Comparison of ENCODE assay signal across 1 cellular context in the genomic region with DNA sequence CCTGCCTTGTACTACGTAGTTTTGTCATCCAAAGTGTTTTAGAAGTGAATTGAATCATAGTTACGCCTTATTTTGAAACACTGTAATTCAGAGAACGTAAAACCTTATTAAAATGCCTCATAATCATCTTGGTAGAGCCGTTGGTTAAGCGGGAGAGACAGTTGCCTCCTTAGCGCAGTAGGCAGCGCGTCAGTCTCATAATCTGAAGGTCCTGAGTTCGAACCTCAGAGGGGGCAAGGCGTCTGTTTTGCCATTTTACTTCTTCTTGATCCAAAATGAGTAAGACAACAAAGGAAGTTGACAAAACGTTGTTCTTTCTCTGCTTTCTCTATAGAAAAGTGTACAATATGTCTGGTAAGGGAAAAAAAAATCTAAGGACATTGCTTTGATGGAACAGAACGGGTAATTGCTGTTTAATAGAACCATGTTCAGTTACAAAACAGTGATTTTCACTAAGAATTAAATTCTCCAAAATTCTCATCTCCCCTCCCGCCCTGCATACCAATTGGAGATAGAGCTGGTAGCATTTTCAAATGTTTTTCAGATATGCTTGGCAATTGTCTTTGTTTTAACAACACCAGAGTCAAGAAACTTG.
TF ChIP-seq lines count a peak whose summit lies in the region.

No MANE protein-coding gene starts in this region.

TF ChIP-seq in HepG2, 621 proteins besides CTCF, POLR2A, EP300 and RAD21 (continued from another document and continues in another):
- TF ChIP-seq, protein P1, sequence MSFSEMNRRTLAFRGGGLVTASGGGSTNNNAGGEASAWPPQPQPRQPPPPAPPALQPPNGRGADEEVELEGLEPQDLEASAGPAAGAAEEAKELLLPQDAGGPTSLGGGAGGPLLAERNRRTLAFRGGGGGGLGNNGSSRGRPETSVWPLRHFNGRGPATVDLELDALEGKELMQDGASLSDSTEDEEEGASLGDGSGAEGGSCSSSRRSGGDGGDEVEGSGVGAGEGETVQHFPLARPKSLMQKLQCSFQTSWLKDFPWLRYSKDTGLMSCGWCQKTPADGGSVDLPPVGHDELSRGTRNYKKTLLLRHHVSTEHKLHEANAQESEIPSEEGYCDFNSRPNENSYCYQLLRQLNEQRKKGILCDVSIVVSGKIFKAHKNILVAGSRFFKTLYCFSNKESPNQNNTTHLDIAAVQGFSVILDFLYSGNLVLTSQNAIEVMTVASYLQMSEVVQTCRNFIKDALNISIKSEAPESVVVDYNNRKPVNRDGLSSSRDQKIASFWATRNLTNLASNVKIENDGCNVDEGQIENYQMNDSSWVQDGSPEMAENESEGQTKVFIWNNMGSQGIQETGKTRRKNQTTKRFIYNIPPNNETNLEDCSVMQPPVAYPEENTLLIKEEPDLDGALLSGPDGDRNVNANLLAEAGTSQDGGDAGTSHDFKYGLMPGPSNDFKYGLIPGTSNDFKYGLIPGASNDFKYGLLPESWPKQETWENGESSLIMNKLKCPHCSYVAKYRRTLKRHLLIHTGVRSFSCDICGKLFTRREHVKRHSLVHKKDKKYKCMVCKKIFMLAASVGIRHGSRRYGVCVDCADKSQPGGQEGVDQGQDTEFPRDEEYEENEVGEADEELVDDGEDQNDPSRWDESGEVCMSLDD (CRISPR knock-in tag; IDR thresholded peaks at IDR 0.05; ENCODE audit: borderline replicate concordance): no peak
- TF ChIP-seq GABPA (IDR thresholded peaks at IDR 0.05; ENCODE audit: low read depth, low read length): no peak
- TF ChIP-seq GABPA (CRISPR knock-in tag; IDR thresholded peaks at IDR 0.05; ENCODE audit: low read depth): peak; percentile 54; the same call in 1 of the 2 replicates
- no peak for TF ChIP-seq ZNF570 (CRISPR knock-in tag; IDR thresholded peaks at IDR 0.05; ENCODE audit: borderline replicate concordance)
- TF ChIP-seq RFX1 (IDR thresholded peaks at IDR 0.05): no peak
- no peak for TF ChIP-seq ZNF605 (CRISPR knock-in tag; IDR thresholded peaks at IDR 0.05)
- TF ChIP-seq, protein P2, sequence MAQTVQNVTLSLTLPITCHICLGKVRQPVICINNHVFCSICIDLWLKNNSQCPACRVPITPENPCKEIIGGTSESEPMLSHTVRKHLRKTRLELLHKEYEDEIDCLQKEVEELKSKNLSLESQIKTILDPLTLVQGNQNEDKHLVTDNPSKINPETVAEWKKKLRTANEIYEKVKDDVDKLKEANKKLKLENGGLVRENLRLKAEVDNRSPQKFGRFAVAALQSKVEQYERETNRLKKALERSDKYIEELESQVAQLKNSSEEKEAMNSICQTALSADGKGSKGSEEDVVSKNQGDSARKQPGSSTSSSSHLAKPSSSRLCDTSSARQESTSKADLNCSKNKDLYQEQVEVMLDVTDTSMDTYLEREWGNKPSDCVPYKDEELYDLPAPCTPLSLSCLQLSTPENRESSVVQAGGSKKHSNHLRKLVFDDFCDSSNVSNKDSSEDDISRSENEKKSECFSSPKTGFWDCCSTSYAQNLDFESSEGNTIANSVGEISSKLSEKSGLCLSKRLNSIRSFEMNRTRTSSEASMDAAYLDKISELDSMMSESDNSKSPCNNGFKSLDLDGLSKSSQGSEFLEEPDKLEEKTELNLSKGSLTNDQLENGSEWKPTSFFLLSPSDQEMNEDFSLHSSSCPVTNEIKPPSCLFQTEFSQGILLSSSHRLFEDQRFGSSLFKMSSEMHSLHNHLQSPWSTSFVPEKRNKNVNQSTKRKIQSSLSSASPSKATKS (CRISPR knock-in tag; IDR thresholded peaks at IDR 0.05): no peak
- TF ChIP-seq, protein P3, sequence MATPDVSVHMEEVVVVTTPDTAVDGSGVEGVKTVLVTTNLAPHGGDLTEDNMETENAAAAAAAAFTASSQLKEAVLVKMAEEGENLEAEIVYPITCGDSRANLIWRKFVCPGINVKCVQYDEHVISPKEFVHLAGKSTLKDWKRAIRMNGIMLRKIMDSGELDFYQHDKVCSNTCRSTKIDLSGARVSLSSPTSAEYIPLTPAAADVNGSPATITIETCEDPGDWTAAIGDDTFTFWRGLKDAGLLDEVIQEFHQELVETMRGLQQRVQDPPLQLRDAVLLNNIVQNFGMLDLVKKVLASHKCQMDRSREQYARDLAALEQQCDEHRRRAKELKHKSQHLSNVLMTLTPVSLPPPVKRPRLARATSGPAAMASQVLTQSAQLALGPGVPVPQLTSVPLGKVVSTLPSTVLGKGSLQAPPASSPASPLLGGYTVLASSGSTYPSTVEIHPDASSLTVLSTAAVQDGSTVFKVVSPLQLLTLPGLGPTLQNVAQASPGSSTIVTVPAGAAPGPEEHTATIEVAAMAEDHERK (CRISPR knock-in tag; IDR thresholded peaks at IDR 0.05; ENCODE audit: low read depth): no peak
- no peak for TF ChIP-seq NCOA5 (CRISPR knock-in tag; IDR thresholded peaks at IDR 0.05)
- TF ChIP-seq RFX3 (CRISPR knock-in tag; IDR thresholded peaks at IDR 0.05): no peak
- TF ChIP-seq HHEX (CRISPR knock-in tag; IDR thresholded peaks at IDR 0.05): no peak
- peak; percentile 93 for TF ChIP-seq MIER3 (CRISPR knock-in tag; IDR thresholded peaks at IDR 0.05; ENCODE audit: borderline replicate concordance)
- no peak for TF ChIP-seq KLF13 (CRISPR knock-in tag; IDR thresholded peaks at IDR 0.05)
- TF ChIP-seq, protein P4, sequence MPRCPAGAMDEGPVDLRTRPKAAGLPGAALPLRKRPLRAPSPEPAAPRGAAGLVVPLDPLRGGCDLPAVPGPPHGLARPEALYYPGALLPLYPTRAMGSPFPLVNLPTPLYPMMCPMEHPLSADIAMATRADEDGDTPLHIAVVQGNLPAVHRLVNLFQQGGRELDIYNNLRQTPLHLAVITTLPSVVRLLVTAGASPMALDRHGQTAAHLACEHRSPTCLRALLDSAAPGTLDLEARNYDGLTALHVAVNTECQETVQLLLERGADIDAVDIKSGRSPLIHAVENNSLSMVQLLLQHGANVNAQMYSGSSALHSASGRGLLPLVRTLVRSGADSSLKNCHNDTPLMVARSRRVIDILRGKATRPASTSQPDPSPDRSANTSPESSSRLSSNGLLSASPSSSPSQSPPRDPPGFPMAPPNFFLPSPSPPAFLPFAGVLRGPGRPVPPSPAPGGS (CRISPR knock-in tag; IDR thresholded peaks at IDR 0.05): no peak
- TF ChIP-seq, protein P5, sequence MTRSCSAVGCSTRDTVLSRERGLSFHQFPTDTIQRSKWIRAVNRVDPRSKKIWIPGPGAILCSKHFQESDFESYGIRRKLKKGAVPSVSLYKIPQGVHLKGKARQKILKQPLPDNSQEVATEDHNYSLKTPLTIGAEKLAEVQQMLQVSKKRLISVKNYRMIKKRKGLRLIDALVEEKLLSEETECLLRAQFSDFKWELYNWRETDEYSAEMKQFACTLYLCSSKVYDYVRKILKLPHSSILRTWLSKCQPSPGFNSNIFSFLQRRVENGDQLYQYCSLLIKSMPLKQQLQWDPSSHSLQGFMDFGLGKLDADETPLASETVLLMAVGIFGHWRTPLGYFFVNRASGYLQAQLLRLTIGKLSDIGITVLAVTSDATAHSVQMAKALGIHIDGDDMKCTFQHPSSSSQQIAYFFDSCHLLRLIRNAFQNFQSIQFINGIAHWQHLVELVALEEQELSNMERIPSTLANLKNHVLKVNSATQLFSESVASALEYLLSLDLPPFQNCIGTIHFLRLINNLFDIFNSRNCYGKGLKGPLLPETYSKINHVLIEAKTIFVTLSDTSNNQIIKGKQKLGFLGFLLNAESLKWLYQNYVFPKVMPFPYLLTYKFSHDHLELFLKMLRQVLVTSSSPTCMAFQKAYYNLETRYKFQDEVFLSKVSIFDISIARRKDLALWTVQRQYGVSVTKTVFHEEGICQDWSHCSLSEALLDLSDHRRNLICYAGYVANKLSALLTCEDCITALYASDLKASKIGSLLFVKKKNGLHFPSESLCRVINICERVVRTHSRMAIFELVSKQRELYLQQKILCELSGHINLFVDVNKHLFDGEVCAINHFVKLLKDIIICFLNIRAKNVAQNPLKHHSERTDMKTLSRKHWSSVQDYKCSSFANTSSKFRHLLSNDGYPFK (CRISPR knock-in tag; IDR thresholded peaks at IDR 0.05; ENCODE audit: borderline replicate concordance): no peak
- TF ChIP-seq, protein P6, sequence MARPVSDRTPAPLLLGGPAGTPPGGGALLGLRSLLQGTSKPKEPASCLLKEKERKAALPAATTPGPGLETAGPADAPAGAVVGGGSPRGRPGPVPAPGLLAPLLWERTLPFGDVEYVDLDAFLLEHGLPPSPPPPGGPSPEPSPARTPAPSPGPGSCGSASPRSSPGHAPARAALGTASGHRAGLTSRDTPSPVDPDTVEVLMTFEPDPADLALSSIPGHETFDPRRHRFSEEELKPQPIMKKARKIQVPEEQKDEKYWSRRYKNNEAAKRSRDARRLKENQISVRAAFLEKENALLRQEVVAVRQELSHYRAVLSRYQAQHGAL (CRISPR knock-in tag; IDR thresholded peaks at IDR 0.05; ENCODE audit: not compliant biosample characterization): no peak
- TF ChIP-seq NR2F2 (IDR thresholded peaks at IDR 0.05; ENCODE audit: borderline replicate concordance, low read depth): peak; percentile 53; the same call in 1 of the 2 replicates
- TF ChIP-seq, protein P7, sequence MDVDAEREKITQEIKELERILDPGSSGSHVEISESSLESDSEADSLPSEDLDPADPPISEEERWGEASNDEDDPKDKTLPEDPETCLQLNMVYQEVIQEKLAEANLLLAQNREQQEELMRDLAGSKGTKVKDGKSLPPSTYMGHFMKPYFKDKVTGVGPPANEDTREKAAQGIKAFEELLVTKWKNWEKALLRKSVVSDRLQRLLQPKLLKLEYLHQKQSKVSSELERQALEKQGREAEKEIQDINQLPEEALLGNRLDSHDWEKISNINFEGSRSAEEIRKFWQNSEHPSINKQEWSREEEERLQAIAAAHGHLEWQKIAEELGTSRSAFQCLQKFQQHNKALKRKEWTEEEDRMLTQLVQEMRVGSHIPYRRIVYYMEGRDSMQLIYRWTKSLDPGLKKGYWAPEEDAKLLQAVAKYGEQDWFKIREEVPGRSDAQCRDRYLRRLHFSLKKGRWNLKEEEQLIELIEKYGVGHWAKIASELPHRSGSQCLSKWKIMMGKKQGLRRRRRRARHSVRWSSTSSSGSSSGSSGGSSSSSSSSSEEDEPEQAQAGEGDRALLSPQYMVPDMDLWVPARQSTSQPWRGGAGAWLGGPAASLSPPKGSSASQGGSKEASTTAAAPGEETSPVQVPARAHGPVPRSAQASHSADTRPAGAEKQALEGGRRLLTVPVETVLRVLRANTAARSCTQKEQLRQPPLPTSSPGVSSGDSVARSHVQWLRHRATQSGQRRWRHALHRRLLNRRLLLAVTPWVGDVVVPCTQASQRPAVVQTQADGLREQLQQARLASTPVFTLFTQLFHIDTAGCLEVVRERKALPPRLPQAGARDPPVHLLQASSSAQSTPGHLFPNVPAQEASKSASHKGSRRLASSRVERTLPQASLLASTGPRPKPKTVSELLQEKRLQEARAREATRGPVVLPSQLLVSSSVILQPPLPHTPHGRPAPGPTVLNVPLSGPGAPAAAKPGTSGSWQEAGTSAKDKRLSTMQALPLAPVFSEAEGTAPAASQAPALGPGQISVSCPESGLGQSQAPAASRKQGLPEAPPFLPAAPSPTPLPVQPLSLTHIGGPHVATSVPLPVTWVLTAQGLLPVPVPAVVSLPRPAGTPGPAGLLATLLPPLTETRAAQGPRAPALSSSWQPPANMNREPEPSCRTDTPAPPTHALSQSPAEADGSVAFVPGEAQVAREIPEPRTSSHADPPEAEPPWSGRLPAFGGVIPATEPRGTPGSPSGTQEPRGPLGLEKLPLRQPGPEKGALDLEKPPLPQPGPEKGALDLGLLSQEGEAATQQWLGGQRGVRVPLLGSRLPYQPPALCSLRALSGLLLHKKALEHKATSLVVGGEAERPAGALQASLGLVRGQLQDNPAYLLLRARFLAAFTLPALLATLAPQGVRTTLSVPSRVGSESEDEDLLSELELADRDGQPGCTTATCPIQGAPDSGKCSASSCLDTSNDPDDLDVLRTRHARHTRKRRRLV (CRISPR knock-in tag; IDR thresholded peaks at IDR 0.05): no peak
- TF ChIP-seq ZNF772 (CRISPR knock-in tag; IDR thresholded peaks at IDR 0.05): no peak
- no peak for TF ChIP-seq ONECUT2 (CRISPR knock-in tag; IDR thresholded peaks at IDR 0.05)
- TF ChIP-seq, protein P8, sequence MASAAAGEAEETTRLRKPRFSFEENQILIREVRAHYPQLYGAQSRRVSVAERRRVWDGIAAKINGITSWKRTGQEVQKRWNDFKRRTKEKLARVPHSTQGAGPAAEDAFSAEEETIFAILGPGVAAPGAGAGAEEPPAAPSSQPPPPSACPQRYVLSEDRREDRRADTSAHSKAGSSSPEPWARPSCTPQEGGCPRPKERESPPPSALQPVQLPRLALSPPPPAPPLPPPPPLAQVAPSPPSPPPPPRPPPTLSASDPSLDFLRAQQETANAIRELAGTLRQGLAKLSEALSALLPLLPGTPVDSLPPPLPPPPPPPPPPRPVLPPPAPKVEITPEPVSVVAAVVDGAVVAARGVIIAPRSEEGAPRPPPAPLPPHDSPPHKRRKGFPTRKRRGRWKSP (CRISPR knock-in tag; IDR thresholded peaks at IDR 0.05): no peak
- no peak for TF ChIP-seq NRL (CRISPR knock-in tag; IDR thresholded peaks at IDR 0.05; ENCODE audit: borderline replicate concordance)
- TF ChIP-seq, protein P9, sequence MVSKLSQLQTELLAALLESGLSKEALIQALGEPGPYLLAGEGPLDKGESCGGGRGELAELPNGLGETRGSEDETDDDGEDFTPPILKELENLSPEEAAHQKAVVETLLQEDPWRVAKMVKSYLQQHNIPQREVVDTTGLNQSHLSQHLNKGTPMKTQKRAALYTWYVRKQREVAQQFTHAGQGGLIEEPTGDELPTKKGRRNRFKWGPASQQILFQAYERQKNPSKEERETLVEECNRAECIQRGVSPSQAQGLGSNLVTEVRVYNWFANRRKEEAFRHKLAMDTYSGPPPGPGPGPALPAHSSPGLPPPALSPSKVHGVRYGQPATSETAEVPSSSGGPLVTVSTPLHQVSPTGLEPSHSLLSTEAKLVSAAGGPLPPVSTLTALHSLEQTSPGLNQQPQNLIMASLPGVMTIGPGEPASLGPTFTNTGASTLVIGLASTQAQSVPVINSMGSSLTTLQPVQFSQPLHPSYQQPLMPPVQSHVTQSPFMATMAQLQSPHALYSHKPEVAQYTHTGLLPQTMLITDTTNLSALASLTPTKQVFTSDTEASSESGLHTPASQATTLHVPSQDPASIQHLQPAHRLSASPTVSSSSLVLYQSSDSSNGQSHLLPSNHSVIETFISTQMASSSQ (IDR thresholded peaks at IDR 0.05; ENCODE audit: low read depth): peak; percentile 62
- TF ChIP-seq, protein P9 (CRISPR knock-in tag; IDR thresholded peaks at IDR 0.05; ENCODE audit: borderline replicate concordance): no peak
